Comparison of ENCODE assay signal across 1 cellular context in the genomic region with DNA sequence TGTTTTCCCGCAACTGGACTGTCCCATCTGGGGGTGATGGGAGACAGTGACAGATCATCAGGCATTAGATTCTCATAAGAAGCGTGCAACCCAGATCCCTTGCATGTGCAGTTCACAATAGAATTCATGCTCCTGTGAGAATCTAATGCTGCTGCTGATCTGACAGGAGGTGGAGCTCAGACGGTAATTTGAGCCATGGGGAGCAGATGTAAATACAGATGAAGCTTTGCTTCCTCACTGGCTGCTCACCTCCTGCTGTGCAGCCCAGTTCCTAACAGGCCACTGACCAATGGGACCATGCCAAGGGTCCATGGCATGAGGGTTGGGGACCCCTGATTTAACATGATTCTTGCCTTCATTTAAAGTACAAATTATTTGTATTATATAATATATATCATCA. TPM values are rescaled to one million over a fixed set of nuclear protein-coding genes. Genes with fewer than 3 reads are reported as not detected.
"Had no signal": no experiment of that assay in that cellular context is flagged by ENCODE, and none has a peak within 500 bp of the region (broad histone marks: within the 10 kb centered on the region; RNA-seq: fewer than 3 reads in every experiment).

No MANE protein-coding gene starts in this region.

RNA-seq across cellular contexts. Expression of a gene that starts 26.8 kb away (rescaled TPM):
- total RNA-seq: activated CD8-positive, alpha-beta T cell treated with anti-CD3 and anti-CD28 coated beads for 36 hours had no signal
